8 cellular contexts compared by ENCODE assay signal in the genomic region with DNA sequence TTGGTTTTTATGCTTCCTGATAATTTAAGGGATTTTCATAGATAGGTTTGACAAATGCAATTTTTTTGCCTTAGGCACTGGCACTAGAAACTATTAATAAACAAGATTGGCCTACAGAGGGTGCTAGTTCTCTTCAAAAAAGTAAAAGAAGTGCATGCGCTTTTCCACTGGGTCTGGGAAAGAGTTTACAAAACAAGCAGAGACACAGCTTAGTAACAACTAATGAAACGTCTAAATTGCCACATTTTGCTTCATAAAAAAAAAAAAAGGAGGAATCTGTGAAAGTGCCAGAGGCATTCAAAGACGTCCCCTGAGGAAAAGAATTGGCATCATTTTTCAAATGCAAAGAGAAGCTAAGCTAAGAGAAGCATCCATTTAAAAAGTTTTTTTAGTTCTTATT. TPM values are rescaled to one million over a fixed set of nuclear protein-coding genes. Genes with fewer than 3 reads are reported as not detected.
DNase-seq lines count a peak whose midpoint lies in the region; ATAC-seq and TF ChIP-seq lines count a peak whose summit lies in the region.

No MANE protein-coding gene starts in this region.

- H3K4me1 ChIP-seq in RWPE2 (ENCODE audit: insufficient read depth, poor library complexity, severe bottlenecking) (peaks cover 3% of the 10 kb centered on the region), mesodermal cell (ENCODE audit: control insufficient read depth, insufficient read depth, low read length, poor library complexity, severe bottlenecking) (peaks cover 14% of the 10 kb centered on the region), aorta (ENCODE audit: control insufficient read depth in 1 of 2, insufficient read depth in 2 of 2, low read length in 2 of 2) (no peaks in the 10 kb centered on the region)

- intact Hi-C loops in aorta (cut with DNase I) = loop anchor here (2.0 to 5.0 kb wide), 3 partner anchors 409 to 430 kb away; no protein-coding TSS in a partner anchor

- no peak overlapping the region for H3K4me3 ChIP-seq in RWPE2 (ENCODE audit: severe bottlenecking)
- H3K4me3 ChIP-seq in mesodermal cell (ENCODE audit: extremely low read depth, insufficient read depth, low read length, poor library complexity, severe bottlenecking) = no peak overlapping the region
- no peak overlapping the region for H3K4me3 ChIP-seq in aorta (ENCODE audit: low read length in 2 of 2)

- peaks cover 22 to 24% of the 10 kb centered on the region in 2 donors for H3K27me3 Mint-ChIP-seq in effector memory CD8-positive, alpha-beta T cell

- peak overlapping the region in 1 of 2 donors; percentile 15 for H3K4me3 Mint-ChIP-seq in effector memory CD8-positive, alpha-beta T cell

- ATAC-seq in GM19452 (IDR thresholded peaks at IDR 0.05; ENCODE audit: unreplicated experiment) (peak; percentile 34), RWPE2 (ENCODE audit: low read depth) (peak; percentile 44; the same call in 1 of the 3 replicates), aorta (ENCODE audit: low FRiP score) (peak; percentile 89), HG03342 (IDR thresholded peaks at IDR 0.05; ENCODE audit: unreplicated experiment) (no peak)
- ATAC-seq in effector memory CD8-positive, alpha-beta T cell (replicated peaks) = peak; percentile 73

- DNase-seq in COLO829 (ENCODE audit: low spot score) (peak; percentile 72), NAMALWA (ENCODE audit: low spot score) (peak; percentile 88), RWPE2 (ENCODE audit: low spot score) (no peak), aorta (no peak)
- peak; percentile 5 to 15 (median 9) for DNase-seq in effector memory CD8-positive, alpha-beta T cell

- no peak overlapping the region for H3K27ac ChIP-seq in RWPE2 (ENCODE audit: poor library complexity, severe bottlenecking)
- peak overlapping the region; percentile 49 for H3K27ac ChIP-seq in mesodermal cell (ENCODE audit: low read depth, low read length, severe bottlenecking)
- peak overlapping the region in 1 of 2 donors; percentile 7 for H3K27ac ChIP-seq in aorta (ENCODE audit: low read depth in 1 of 2, low read length in 2 of 2)

- H3K9me3 ChIP-seq in RWPE2 (ENCODE audit: severe bottlenecking) (no peaks in the 10 kb centered on the region), mesodermal cell (ENCODE audit: control insufficient read depth, low read length) (no peaks in the 10 kb centered on the region), aorta (ENCODE audit: control insufficient read depth, low read length) (peaks cover under 1% of the 10 kb centered on the region)

- TF ChIP-seq CTCF in RWPE2 (IDR thresholded peaks at IDR 0.05; ENCODE audit: poor library complexity, severe bottlenecking) = peak; percentile 81

- H3K4me1 Mint-ChIP-seq in effector memory CD8-positive, alpha-beta T cell (ENCODE audit: low read depth in 2 of 2) = peaks cover 9% of the 10 kb centered on the region in 2 donors

- H3K36me3 ChIP-seq in RWPE2 (ENCODE audit: low read depth) (no peaks in the 10 kb centered on the region), mesodermal cell (ENCODE audit: control insufficient read depth, insufficient read depth, low read length) (no peaks in the 10 kb centered on the region), aorta (ENCODE audit: control insufficient read depth in 1 of 2, insufficient read depth in 2 of 2, low read length in 1 of 2) (no peaks in the 10 kb centered on the region)

- H3K27me3 ChIP-seq in RWPE2 (ENCODE audit: insufficient read depth, poor library complexity, severe bottlenecking) = no peaks in the 10 kb centered on the region
- H3K27me3 ChIP-seq in aorta (ENCODE audit: control insufficient read depth in 1 of 2, insufficient read depth in 2 of 2, low read length in 1 of 2) = no peaks in the 10 kb centered on the region

- H3K36me3 Mint-ChIP-seq in effector memory CD8-positive, alpha-beta T cell (ENCODE audit: insufficient read depth) = no peaks in the 10 kb centered on the region

- no peak overlapping the region for H3K27ac Mint-ChIP-seq in effector memory CD8-positive, alpha-beta T cell

- H3K9me3 Mint-ChIP-seq in effector memory CD8-positive, alpha-beta T cell = no peaks in the 10 kb centered on the region

- WGBS in mesodermal cell (ENCODE audit: insufficient coverage in 2 of 2), 2 experiments = 0 to 6% methylated on average over 1 to 2 of the region's 3 CpGs
- WGBS in aorta, 2 donors = 0 to 1% methylated on average over 3 of the region's 3 CpGs

RNA-seq across cellular contexts. Expression of gene EEA1, which starts 58.3 kb away (rescaled TPM):
- 20.1 TPM for polyA plus RNA-seq in mesodermal cell (2013, experiment 1 of 2)
- 30.3 TPM for polyA plus RNA-seq in mesodermal cell (2013, experiment 2 of 2)
- total RNA-seq in aorta = 10 to 100 TPM; 43.5 to 56.7 TPM
- 1 to 10 TPM; 5.3 to 5.7 TPM for polyA plus RNA-seq in aorta

Comparison
In these comparisons a context has a peak if more than half of its experiments do, and no peak if none do; other contexts are left out.
1. DNase-seq: peak in COLO829 (single experiment), NAMALWA (single experiment) and effector memory CD8-positive, alpha-beta T cell (3 of 3); none in RWPE2 (single experiment) and aorta (0 of 2).